Comparison of ENCODE assay signal across 15 cellular contexts in genomic region chr19:4714016-4714415, GRCh38. TPM values are rescaled to one million over a fixed set of nuclear protein-coding genes. Genes with fewer than 3 reads are reported as not detected.
DNase-seq lines count a peak whose midpoint lies in the region; FAIRE-seq and TF ChIP-seq lines count a peak whose summit lies in the region.
"Had no signal": no experiment of that assay in that cellular context is flagged by ENCODE, and none has a peak within 500 bp of the region (broad histone marks: within the 10 kb centered on the region; RNA-seq: fewer than 3 reads in every experiment).

No MANE protein-coding gene starts in this region.

- H3K9me3 ChIP-seq in adipocyte (ENCODE audit: control insufficient read depth, low read length) (no peaks in the 10 kb centered on the region), fibroblast of lung (ENCODE audit: control insufficient read depth, insufficient read depth, low read depth, low read length) (no peaks in the 10 kb centered on the region), skeletal muscle satellite cell (replicated peaks; ENCODE audit: low read length) (no peaks in the 10 kb centered on the region)
- H3K9me3 ChIP-seq: tibial nerve had no signal

- H3K36me3 ChIP-seq in adipocyte (ENCODE audit: control insufficient read depth, insufficient read depth, low read length, severe bottlenecking), result peaks cover 66% of the 10 kb centered on the region
- peaks cover 54% of the 10 kb centered on the region for H3K36me3 ChIP-seq in fibroblast of lung (ENCODE audit: control insufficient read depth, insufficient read depth, low read length)
- H3K36me3 ChIP-seq in skeletal muscle satellite cell (ENCODE audit: insufficient read depth, low read length), result peaks cover 72% of the 10 kb centered on the region

- H3K4me1 Mint-ChIP-seq in Calu3 (ENCODE audit: low read depth, unreplicated experiment), result peaks cover 11% of the 10 kb centered on the region
- H3K4me1 Mint-ChIP-seq: activated B cell treated with CpG ODN at 0.5 μM for 24 hours had no signal

- H3K9ac ChIP-seq in adipocyte (ENCODE audit: low read length) (peak overlapping the region; percentile 59), fibroblast of lung (ENCODE audit: insufficient read depth, low read length) (peak overlapping the region; percentile 30), skeletal muscle satellite cell (ENCODE audit: low read depth, low read length) (peak overlapping the region; percentile 63)

- H2AFZ ChIP-seq in fibroblast of lung (ENCODE audit: low read length), result no peak overlapping the region

- no TSS peak for BruUV-seq in Calu3 (replicated peaks; lab: Mats Ljungman, UMichigan)

- H3K4me3 ChIP-seq in adipocyte (ENCODE audit: low read length), result no peak overlapping the region
- no peak overlapping the region for H3K4me3 ChIP-seq in fibroblast of lung (replicated peaks in 1 of 4; ENCODE audit: control extremely low read depth in 1 of 4, insufficient read depth in 1 of 4, low read depth in 3 of 4, low read length in 4 of 4)
- peak overlapping the region; percentile 41 for H3K4me3 ChIP-seq in skeletal muscle satellite cell (ENCODE audit: low read length)
- H3K4me3 ChIP-seq: tibial nerve had no signal

- H3K27me3 Mint-ChIP-seq in Calu3 (ENCODE audit: unreplicated experiment), result no peaks in the 10 kb centered on the region
- H3K27me3 Mint-ChIP-seq: activated B cell treated with CpG ODN at 0.5 μM for 24 hours had no signal

- no peak for FAIRE-seq in D721Med (lab: Jason Lieb, UNC)
- FAIRE-seq: GM18507 had no signal

- CTCF ChIA-PET in Calu3 (lab: Charles Lee), result interaction anchor here (0.6 kb wide), 1 partner anchor 882 kb away, joined by 3 read pairs; no protein-coding TSS in a partner anchor

- no peaks in the 10 kb centered on the region for H4K20me1 ChIP-seq in fibroblast of lung (ENCODE audit: control insufficient read depth, extremely low read depth, insufficient read depth, low read length)

- H3K4me2 ChIP-seq in fibroblast of lung (ENCODE audit: extremely low read depth, insufficient read depth, low read length), result peak overlapping the region; percentile 5
- H3K4me2 ChIP-seq in skeletal muscle satellite cell (ENCODE audit: low read length), result peak overlapping the region; percentile 58

- H3K36me3 Mint-ChIP-seq in Calu3 (ENCODE audit: insufficient read depth, unreplicated experiment), result peaks cover 60% of the 10 kb centered on the region

- H3K4me3 Mint-ChIP-seq in Calu3 (ENCODE audit: low read depth, unreplicated experiment), result no peak overlapping the region
- H3K4me3 Mint-ChIP-seq: activated B cell treated with CpG ODN at 0.5 μM for 24 hours had no signal

- H3K27me3 ChIP-seq in adipocyte (replicated peaks; ENCODE audit: control insufficient read depth, insufficient read depth, low read length), result no peaks in the 10 kb centered on the region
- H3K27me3 ChIP-seq in fibroblast of lung (ENCODE audit: control insufficient read depth, insufficient read depth, low read length), result no peaks in the 10 kb centered on the region
- H3K27me3 ChIP-seq in skeletal muscle satellite cell (ENCODE audit: control insufficient read depth, insufficient read depth, low read length), result no peaks in the 10 kb centered on the region
- H3K27me3 ChIP-seq: tibial nerve had no signal

- H3K27ac ChIP-seq in fibroblast of lung (ENCODE audit: insufficient read depth, low read length), result peak overlapping the region; percentile 84

- peaks cover 11% of the 10 kb centered on the region for H3K79me2 ChIP-seq in fibroblast of lung (ENCODE audit: control insufficient read depth, insufficient read depth, low read length)

- TF ChIP-seq CTCF in Calu3 (IDR thresholded peaks at IDR 0.05; ENCODE audit: unreplicated experiment), result no peak
- no peak for TF ChIP-seq CTCF in fibroblast of lung (conservative IDR thresholded peaks at IDR 0.05 in 1 of 2, IDR thresholded peaks at IDR 0.05 in 1 of 2; ENCODE audit: low read depth in 1 of 2, low read length in 2 of 2)
- TF ChIP-seq CTCF in D721Med (IDR thresholded peaks at IDR 0.05; ENCODE audit: insufficient read depth, missing control alignments), result no peak

- DNase-seq in Calu3 (no peak), adipocyte (ENCODE audit: low read depth) (no peak), fibroblast of lung (ENCODE audit: low read depth in 2 of 2) (no peak), NCI-H2081 (lab: John Stamatoyannopoulos, UW) (no peak), D721Med (ENCODE audit: insufficient read length, low spot score) (no peak), NCI-H526 (lab: John Stamatoyannopoulos, UW) (no peak), NCI-H2107 treated with DMSO at 0.1 percent for 48 hours (lab: John Stamatoyannopoulos, UW; ENCODE audit: unreplicated experiment) (no peak)
- DNase-seq: activated B cell treated with CpG ODN at 0.5 μM for 24 hours; NCI-H187; NCI-H524; posterior cingulate gyrus; stimulated activated CD4-positive, alpha-beta T cell treated with anti-CD3 and anti-CD28 coated beads, Interleukin-2, amount 100 ng/mL, for 24 hours had no signal

- no peaks in the 10 kb centered on the region for H3K9me3 Mint-ChIP-seq in Calu3 (ENCODE audit: low read depth, unreplicated experiment)
- H3K9me3 Mint-ChIP-seq: activated B cell treated with CpG ODN at 0.5 μM for 24 hours had no signal

- peak overlapping the region; percentile 61 for H3K27ac Mint-ChIP-seq in Calu3 (ENCODE audit: unreplicated experiment)
- H3K27ac Mint-ChIP-seq: activated B cell treated with CpG ODN at 0.5 μM for 24 hours had no signal

- intact Hi-C loops in Calu3 (cut with micrococcal nuclease; ENCODE audit: unreplicated experiment), result no loop called here

- H3K4me1 ChIP-seq in adipocyte (ENCODE audit: control insufficient read depth, insufficient read depth, low read length) (peaks cover 25% of the 10 kb centered on the region), fibroblast of lung (ENCODE audit: control insufficient read depth, extremely low read depth, insufficient read depth, low read length) (peaks cover 27% of the 10 kb centered on the region), skeletal muscle satellite cell (ENCODE audit: control insufficient read depth, insufficient read depth, low read length) (peaks cover 77% of the 10 kb centered on the region)

RNA-seq across cellular contexts. Expression of gene DPP9, which starts 9.6 kb away (rescaled TPM):
- 52.2 and 59.2 TPM in 2 replicates for total RNA-seq in Calu3 (2022)
- 14.4 and 27.1 TPM in 2 replicates for total RNA-seq in fibroblast of lung
- polyA plus RNA-seq in fibroblast of lung, result 3.6 and 8.2 TPM in 2 replicates
- polyA plus RNA-seq in fibroblast of lung (2012), result 23.9 and 51.6 TPM in 2 replicates
- polyA minus RNA-seq in fibroblast of lung (ENCODE audit: low replicate concordance), result 53.6 and 82.5 TPM in 2 replicates
- total RNA-seq in skeletal muscle satellite cell (2012; rRNA removed), result 53.7 and 63.6 TPM in 2 replicates

RNA-seq across cellular contexts. Expression of gene MYDGF, which starts 43.9 kb away (rescaled TPM):
- total RNA-seq in Calu3 (2022) (77.1 and 81.2 TPM in 2 replicates), fibroblast of lung (140 and 181 TPM in 2 replicates)
- polyA plus RNA-seq in fibroblast of lung, result 167 and 190 TPM in 2 replicates
- 303 and 376 TPM in 2 replicates for polyA plus RNA-seq in fibroblast of lung (2012)
- 108 and 137 TPM in 2 replicates for polyA minus RNA-seq in fibroblast of lung (ENCODE audit: low replicate concordance)
- 158 and 184 TPM in 2 replicates for total RNA-seq in skeletal muscle satellite cell (2012; rRNA removed)
